Comparison of ENCODE assay signal across 29 cellular contexts in genomic region chr1:119869962-119870361, GRCh38. TPM values are rescaled to one million over a fixed set of nuclear protein-coding genes. Genes with fewer than 3 reads are reported as not detected.
A peak's percentile ranks its signal among the peaks of the same experiment; 100 is the strongest.
DNase-seq lines count a peak whose midpoint lies in the region; ATAC-seq and TF ChIP-seq lines count a peak whose summit lies in the region.
"Had no signal": no experiment of that assay in that cellular context is flagged by ENCODE, and none has a peak within 500 bp of the region (broad histone marks: within the 10 kb centered on the region; RNA-seq: fewer than 3 reads in every experiment).

No MANE protein-coding gene starts in this region.

- DNase-seq in NCI-H82 treated with DMSO at 0.1 percent for 48 hours (lab: John Stamatoyannopoulos, UW; ENCODE audit: unreplicated experiment) (peak; percentile 14), fibroblast of villous mesenchyme (ENCODE audit: low read depth) (peak; percentile 70), hippocampal formation (lab: John Stamatoyannopoulos, UW) (no peak)
- DNase-seq in effector memory CD8-positive, alpha-beta T cell, result no peak
- DNase-seq: Caco-2; CD4-positive, alpha-beta memory T cell; DMS 273 treated with DMSO at 0.1 percent for 48 hours; DMS79; EL; GDM1; GOT3; NCI-H1092; NCI-H1417 treated with DMSO at 0.1 percent for 48 hours; NCI-H187; NCI-H524; NCI-H774; PC-9; SJCRH30; T-cell had no signal

- H3K4me1 Mint-ChIP-seq in effector memory CD8-positive, alpha-beta T cell (ENCODE audit: low read depth in 2 of 2), result peaks cover 4 to 5% of the 10 kb centered on the region in 2 donors
- H3K4me1 Mint-ChIP-seq: B cell; CD4-positive, alpha-beta memory T cell had no signal

- H3K27ac Mint-ChIP-seq in effector memory CD8-positive, alpha-beta T cell, result no peak overlapping the region
- H3K27ac Mint-ChIP-seq: B cell; CD4-positive, alpha-beta memory T cell; T-cell had no signal

- peaks cover 26 to 47% of the 10 kb centered on the region in 2 donors for H3K27me3 Mint-ChIP-seq in effector memory CD8-positive, alpha-beta T cell

- no peak for TF ChIP-seq CTCF in C4-2B (conservative IDR thresholded peaks at IDR 0.05)
- no peak for TF ChIP-seq CTCF in fibroblast of villous mesenchyme (IDR thresholded peaks at IDR 0.05; ENCODE audit: insufficient read depth, low read depth, low read length)

- no peak overlapping the region for H3K4me3 ChIP-seq in fibroblast of villous mesenchyme (ENCODE audit: low read depth, low read length)
- H3K4me3 ChIP-seq: GM12878, HAP-1, PC-9, SJCRH30 had no signal

- no peaks in the 10 kb centered on the region for H3K9me3 Mint-ChIP-seq in effector memory CD8-positive, alpha-beta T cell
- H3K9me3 Mint-ChIP-seq: T-cell had no signal

- H3K36me3 Mint-ChIP-seq in effector memory CD8-positive, alpha-beta T cell (ENCODE audit: insufficient read depth), result no peaks in the 10 kb centered on the region
- H3K36me3 Mint-ChIP-seq: CD4-positive, alpha-beta memory T cell; T-cell had no signal

- peak overlapping the region; percentile 1; the same call in 1 of the 2 replicates for H3K27ac ChIP-seq in C4-2B
- H3K27ac ChIP-seq: HL-60, PC-9, SJCRH30 had no signal

- H3K4me3 Mint-ChIP-seq in effector memory CD8-positive, alpha-beta T cell, result no peak overlapping the region
- H3K4me3 Mint-ChIP-seq: B cell; CD4-positive, alpha-beta memory T cell; T-cell had no signal

- ATAC-seq in HG02938 (IDR thresholded peaks at IDR 0.05; ENCODE audit: unreplicated experiment) (no peak), HG03025 (IDR thresholded peaks at IDR 0.05; ENCODE audit: low FRiP score, unreplicated experiment) (no peak)
- no peak for ATAC-seq in effector memory CD8-positive, alpha-beta T cell (replicated peaks)
- ATAC-seq: GM12878, Right ventricle myocardium inferior, T-cell had no signal

RNA-seq across cellular contexts. Expression of gene ADAM30, which starts 26.4 kb away (rescaled TPM):
- total RNA-seq in fibroblast of villous mesenchyme, result under 0.01 TPM in 1 of 2 replicates, not detected in the other
- total RNA-seq: A673; B cell; Caco-2; CD4-positive, alpha-beta memory T cell; GM12878; PC-9; Right ventricle myocardium inferior; RPMI7951; SJCRH30; T-cell had no signal

RNA-seq across cellular contexts. Expression of gene REG4, which starts 58.7 kb away (rescaled TPM):
- not detected in 2 replicates for total RNA-seq in fibroblast of villous mesenchyme
- total RNA-seq: A673, B cell, GM12878, PC-9, Right ventricle myocardium inferior, RPMI7951 had no signal

Comparison
In these comparisons a context has a peak if more than half of its experiments do, and no peak if none do; other contexts are left out.
1. DNase-seq: peak in NCI-H82 treated with DMSO at 0.1 percent for 48 hours (single experiment) and fibroblast of villous mesenchyme (single experiment); none in effector memory CD8-positive, alpha-beta T cell (0 of 3) and hippocampal formation (0 of 2).